8 cellular contexts compared by ENCODE assay signal in genomic region chr14:69615471-69616407, GRCh38.
DNase-seq lines count a peak whose midpoint lies in the region; ATAC-seq and TF ChIP-seq lines count a peak whose summit lies in the region.

No MANE protein-coding gene starts in this region.

- no peaks in the 10 kb centered on the region for H3K27me3 Mint-ChIP-seq in nephron (ENCODE audit: low read depth)

- H3K36me3 ChIP-seq in Loucy (ENCODE audit: insufficient read depth, low read length), result no peaks in the 10 kb centered on the region

- peak overlapping the region; percentile 99 for H3K9ac ChIP-seq in Loucy (ENCODE audit: low read depth, low read length, poor library complexity, severe bottlenecking)

- no peaks in the 10 kb centered on the region for H3K36me3 Mint-ChIP-seq in nephron (ENCODE audit: low read depth)

- H3K4me3 ChIP-seq in GM12865 (ENCODE audit: low read depth, low read length) (peak overlapping the region; percentile 61), Loucy (ENCODE audit: low read length, poor library complexity, severe bottlenecking) (peak overlapping the region; percentile 94)

- no peaks in the 10 kb centered on the region for H3F3A ChIP-seq in Loucy (ENCODE audit: low read depth)

- peaks cover 88% of the 10 kb centered on the region for H3K79me2 ChIP-seq in Loucy (ENCODE audit: insufficient read depth, low read length)

- peak overlapping the region; percentile 84 to 98 (median 89) for H3K27ac Mint-ChIP-seq in nephron

- H3K4me1 ChIP-seq in Loucy (ENCODE audit: insufficient read depth, low read length, poor library complexity, severe bottlenecking), result peaks cover 83% of the 10 kb centered on the region

- TF ChIP-seq POLR2A in erythroblast (IDR thresholded peaks at IDR 0.05; ENCODE audit: low read length), result peak; percentile 38

- H3K4me1 Mint-ChIP-seq in nephron, result peaks cover 84% of the 10 kb centered on the region

- H3K9me2 ChIP-seq in Loucy (replicated peaks; ENCODE audit: low read depth, low read length), result no peaks in the 10 kb centered on the region

- TF ChIP-seq CTCF in GM12865 (IDR thresholded peaks at IDR 0.05; ENCODE audit: insufficient read depth, low read depth, low read length, missing control alignments), result no peak
- no peak for TF ChIP-seq CTCF in Loucy (conservative IDR thresholded peaks at IDR 0.05; ENCODE audit: low read length)
- TF ChIP-seq CTCF in VCaP (conservative IDR thresholded peaks at IDR 0.05), result no peak
- TF ChIP-seq CTCF in nephron (IDR thresholded peaks at IDR 0.05; ENCODE audit: unreplicated experiment in 3 of 3), result no peak

- peak overlapping the region; percentile 95 for H3K4me2 ChIP-seq in Loucy (ENCODE audit: low read depth, low read length, poor library complexity, severe bottlenecking)

- H2AFZ ChIP-seq in Loucy (ENCODE audit: low read length), result no peak overlapping the region

- 0 out of 2 replicates have a peak overlapping the region, but pooled peaks have one; percentile 8 for H3K27ac ChIP-seq in VCaP

- H3K9me3 Mint-ChIP-seq in nephron, result no peaks in the 10 kb centered on the region

- DNase-seq in GM12865 (ENCODE audit: low read depth) (peak; percentile 96), erythroblast (lab: John Stamatoyannopoulos, UW) (peak; percentile 73 to 85), NCI-H187 (lab: John Stamatoyannopoulos, UW) (no peak), GOT3 (lab: John Stamatoyannopoulos, UW) (no peak)

- H3K9me3 ChIP-seq in Loucy (ENCODE audit: insufficient read depth, low read depth, low read length), result no peaks in the 10 kb centered on the region

- no peaks in the 10 kb centered on the region for H3K27me3 ChIP-seq in Loucy (ENCODE audit: insufficient read depth, low read length, poor library complexity, severe bottlenecking)

- H3K4me3 Mint-ChIP-seq in nephron, result peak overlapping the region; percentile 61 to 85 (median 67)

- ATAC-seq in GM21619 (IDR thresholded peaks at IDR 0.05; ENCODE audit: unreplicated experiment), result peak; percentile 54

- H4K20me1 ChIP-seq in Loucy (ENCODE audit: insufficient read depth, low read length, poor library complexity, severe bottlenecking), result peaks cover 31% of the 10 kb centered on the region

Comparison
In these comparisons a context has a peak if more than half of its experiments do, and no peak if none do; other contexts are left out.
1. DNase-seq: peak in GM12865 (single experiment) and erythroblast (2 of 2); none in NCI-H187 (0 of 2) and GOT3 (single experiment).